ENCODE assay signal across 17 cellular contexts in the genomic region with DNA sequence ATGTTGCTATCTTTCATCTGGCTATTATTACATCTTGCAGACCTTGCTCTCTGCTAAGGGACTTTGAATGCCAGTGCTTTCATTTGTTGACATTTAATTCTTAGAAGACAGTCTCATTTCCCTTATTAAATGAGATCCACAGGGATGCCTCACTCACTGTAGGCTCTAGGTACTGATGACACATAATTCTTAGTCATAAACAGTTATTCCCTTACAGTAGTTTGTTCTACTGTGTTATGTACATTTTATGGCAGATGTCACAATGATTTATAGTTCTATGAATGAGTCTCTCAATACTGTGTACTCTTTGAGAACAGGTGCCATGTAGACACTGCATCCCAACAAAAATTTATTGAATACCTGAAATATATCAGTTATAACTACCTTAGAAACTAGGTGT.
DNase-seq lines count a peak whose midpoint lies in the region; ATAC-seq and TF ChIP-seq lines count a peak whose summit lies in the region.
"Had no signal": no experiment of that assay in that cellular context is flagged by ENCODE, and none has a peak within 500 bp of the region (broad histone marks: within the 10 kb centered on the region; RNA-seq: fewer than 3 reads in every experiment).

No MANE protein-coding gene starts in this region.

- POLR2A ChIA-PET in HEK293 (lab: Yijun Ruan, JAX) (no interaction called here), PC-3 (lab: Charles Lee; ENCODE audit: unreplicated experiment) (no interaction called here)

- H4K20me1 ChIP-seq in PC-3 (ENCODE audit: low read length) (no peaks in the 10 kb centered on the region), hepatocyte (ENCODE audit: insufficient read depth, poor library complexity, severe bottlenecking) (no peaks in the 10 kb centered on the region)

- H3K4me2 ChIP-seq in PC-3 (ENCODE audit: low read length) (peak overlapping the region; percentile 66), hepatocyte (no peak overlapping the region)

- no peak overlapping the region for H3K9ac ChIP-seq in PC-3 (ENCODE audit: low read length)

- peak; percentile 100 for ATAC-seq in PC-3
- no peak for ATAC-seq in GM21737 (IDR thresholded peaks at IDR 0.05; ENCODE audit: unreplicated experiment)
- ATAC-seq in GM18502 (IDR thresholded peaks at IDR 0.05; ENCODE audit: poor library complexity, unreplicated experiment) = no peak
- ATAC-seq: activated CD8-positive, alpha-beta T cell treated with anti-CD3 and anti-CD28 coated beads for 36 hours; activated T-helper 17 cell treated with anti-CD3 and anti-CD28 coated beads, Interleukin-2, amount 50 U/mL, for 72 hours; SK-N-SH treated with all-trans-retinoic acid at 6 μM for 48 hours; stimulated activated naive B cell treated with anti-CD40 and anti-IgM and Interleukin-4, amounts not matched to agents 10 μg/mL and 1 μg/mL and 100 μg/mL, for 72 hours; upper lobe of right lung had no signal

- intact Hi-C loops in PC-3 (cut with micrococcal nuclease) = loop anchor here (2.0 to 5.0 kb wide), 3 partner anchors 40 to 150 kb away; no protein-coding TSS in a partner anchor

- peaks cover 5% of the 10 kb centered on the region for H3F3A ChIP-seq in PC-3 (ENCODE audit: low read length, unreplicated experiment)

- H3K9me2 ChIP-seq in PC-3 (replicated peaks; ENCODE audit: low read length) (no peaks in the 10 kb centered on the region), hepatocyte (replicated peaks; ENCODE audit: insufficient read depth) (no peaks in the 10 kb centered on the region)

- DNase-seq in AG10803 (ENCODE audit: low read depth) (peak; percentile 28), PC-3 (peak; percentile 98), hepatocyte (ENCODE audit: low spot score) (peak; percentile 9), NOMO-1 treated with dmso at 0.1 percent for 144 hours (lab: John Stamatoyannopoulos, UW; ENCODE audit: unreplicated experiment) (no peak), CD1c-positive myeloid dendritic cell (ENCODE audit: extremely low spot score) (no peak)
- DNase-seq: activated CD8-positive, alpha-beta T cell treated with anti-CD3 and anti-CD28 coated beads for 36 hours; adrenal gland; BE2C; immature natural killer cell; NCI-H2081 treated with DMSO at 0.1 percent for 48 hours; stimulated activated naive B cell treated with anti-CD40 and anti-IgM and Interleukin-4, amounts not matched to agents 10 μg/mL and 1 μg/mL and 100 μg/mL, for 72 hours; upper lobe of right lung had no signal

- TF ChIP-seq CTCF in AG10803 (conservative IDR thresholded peaks at IDR 0.05; ENCODE audit: low read length) (no peak), HEK293 (tag by site-specific recombination; IDR thresholded peaks at IDR 0.05) (no peak), PC-3 (conservative IDR thresholded peaks at IDR 0.05; ENCODE audit: low read depth, low read length) (no peak), hepatocyte (IDR thresholded peaks at IDR 0.05; ENCODE audit: poor library complexity) (no peak)

- H3K27ac ChIP-seq in HEK293 (ENCODE audit: extremely low read depth, low read depth, low read length) (no peak overlapping the region), PC-3 (ENCODE audit: low read length) (peak overlapping the region; percentile 50), hepatocyte (no peak overlapping the region)
- H3K27ac ChIP-seq: adrenal gland, upper lobe of right lung had no signal

- no peak overlapping the region for H3K4me3 ChIP-seq in AG10803 (ENCODE audit: low read length)
- H3K4me3 ChIP-seq in HEK293 (ENCODE audit: low read depth, low read length) = no peak overlapping the region
- peak overlapping the region; percentile 22; the same call in 1 of the 2 replicates for H3K4me3 ChIP-seq in PC-3 (ENCODE audit: low read length)
- H3K4me3 ChIP-seq in hepatocyte = no peak overlapping the region
- H3K4me3 ChIP-seq: adrenal gland, upper lobe of right lung had no signal

- H3K9me3 ChIP-seq in HEK293 (ENCODE audit: control insufficient read depth, insufficient read depth, low read depth, low read length) (no peaks in the 10 kb centered on the region), PC-3 (ENCODE audit: low read length) (no peaks in the 10 kb centered on the region), hepatocyte (ENCODE audit: low read depth) (no peaks in the 10 kb centered on the region)
- H3K9me3 ChIP-seq: adrenal gland, BE2C, upper lobe of right lung had no signal

- no TSS peak for BruUV-seq in PC-3 (replicated peaks; lab: Mats Ljungman, UMichigan)

- no peaks in the 10 kb centered on the region for H3K79me2 ChIP-seq in PC-3 (ENCODE audit: low read length)
- H3K79me2 ChIP-seq in hepatocyte = peaks cover 15% of the 10 kb centered on the region

- CTCF ChIA-PET in HEK293 (lab: Yijun Ruan, JAX) = interaction anchor here (0.6 to 1.0 kb wide), 3 partner anchors 14 to 74 kb away, joined by 3 to 5 read pairs (median 3); no protein-coding TSS in a partner anchor
- CTCF ChIA-PET in PC-3 (lab: Charles Lee) = interaction anchor here (0.7 kb wide), 1 partner anchor 402 kb away, joined by 4 read pairs; no protein-coding TSS in a partner anchor

- H3K4me1 ChIP-seq in HEK293 (ENCODE audit: control insufficient read depth, insufficient read depth, low read length) = no peaks in the 10 kb centered on the region
- H3K4me1 ChIP-seq in PC-3 (ENCODE audit: insufficient read depth, low read length) = peaks cover 16% of the 10 kb centered on the region
- H3K4me1 ChIP-seq in hepatocyte (ENCODE audit: insufficient read depth) = no peaks in the 10 kb centered on the region
- H3K4me1 ChIP-seq: adrenal gland, BE2C, upper lobe of right lung had no signal

- H2AFZ ChIP-seq in PC-3 (ENCODE audit: low read length) = no peak overlapping the region
- H2AFZ ChIP-seq in hepatocyte = no peak overlapping the region

- H3K36me3 ChIP-seq in HEK293 (ENCODE audit: control insufficient read depth in 2 of 2, insufficient read depth in 1 of 2, low read length in 2 of 2) (no peaks in the 10 kb centered on the region), PC-3 (ENCODE audit: low read depth, low read length) (no peaks in the 10 kb centered on the region), hepatocyte (replicated peaks; ENCODE audit: insufficient read depth, low read depth) (no peaks in the 10 kb centered on the region)
- H3K36me3 ChIP-seq: adrenal gland, BE2C, upper lobe of right lung had no signal

- H3K27me3 ChIP-seq in PC-3 (ENCODE audit: low read length) (no peaks in the 10 kb centered on the region), hepatocyte (no peaks in the 10 kb centered on the region)
- H3K27me3 ChIP-seq: adrenal gland, BE2C, upper lobe of right lung had no signal

TF ChIP-seq in HEK293, 187 proteins besides CTCF, POLR2A, EP300 and RAD21 (continues in another document):
- TF ChIP-seq HOXA7 (CRISPR knock-in tag; IDR thresholded peaks at IDR 0.05; ENCODE audit: borderline replicate concordance) = no peak
- TF ChIP-seq ZNF707 (tag by site-specific recombination; IDR thresholded peaks at IDR 0.05) = no peak
- TF ChIP-seq ZNF16 (tag by site-specific recombination; IDR thresholded peaks at IDR 0.05; ENCODE audit: low read depth) = no peak
- no peak for TF ChIP-seq ZNF555 (tag by site-specific recombination; conservative IDR thresholded peaks at IDR 0.05)
- TF ChIP-seq MYNN (tag by site-specific recombination; IDR thresholded peaks at IDR 0.05; ENCODE audit: borderline replicate concordance) = no peak
- TF ChIP-seq, protein P1, sequence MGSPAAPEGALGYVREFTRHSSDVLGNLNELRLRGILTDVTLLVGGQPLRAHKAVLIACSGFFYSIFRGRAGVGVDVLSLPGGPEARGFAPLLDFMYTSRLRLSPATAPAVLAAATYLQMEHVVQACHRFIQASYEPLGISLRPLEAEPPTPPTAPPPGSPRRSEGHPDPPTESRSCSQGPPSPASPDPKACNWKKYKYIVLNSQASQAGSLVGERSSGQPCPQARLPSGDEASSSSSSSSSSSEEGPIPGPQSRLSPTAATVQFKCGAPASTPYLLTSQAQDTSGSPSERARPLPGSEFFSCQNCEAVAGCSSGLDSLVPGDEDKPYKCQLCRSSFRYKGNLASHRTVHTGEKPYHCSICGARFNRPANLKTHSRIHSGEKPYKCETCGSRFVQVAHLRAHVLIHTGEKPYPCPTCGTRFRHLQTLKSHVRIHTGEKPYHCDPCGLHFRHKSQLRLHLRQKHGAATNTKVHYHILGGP (tag by site-specific recombination; IDR thresholded peaks at IDR 0.05) = peak; percentile 71; the same call in 1 of the 2 replicates
- TF ChIP-seq SETDB1 (IDR thresholded peaks at IDR 0.05; ENCODE audit: insufficient read length, low read length) = no peak
- TF ChIP-seq, protein P2, sequence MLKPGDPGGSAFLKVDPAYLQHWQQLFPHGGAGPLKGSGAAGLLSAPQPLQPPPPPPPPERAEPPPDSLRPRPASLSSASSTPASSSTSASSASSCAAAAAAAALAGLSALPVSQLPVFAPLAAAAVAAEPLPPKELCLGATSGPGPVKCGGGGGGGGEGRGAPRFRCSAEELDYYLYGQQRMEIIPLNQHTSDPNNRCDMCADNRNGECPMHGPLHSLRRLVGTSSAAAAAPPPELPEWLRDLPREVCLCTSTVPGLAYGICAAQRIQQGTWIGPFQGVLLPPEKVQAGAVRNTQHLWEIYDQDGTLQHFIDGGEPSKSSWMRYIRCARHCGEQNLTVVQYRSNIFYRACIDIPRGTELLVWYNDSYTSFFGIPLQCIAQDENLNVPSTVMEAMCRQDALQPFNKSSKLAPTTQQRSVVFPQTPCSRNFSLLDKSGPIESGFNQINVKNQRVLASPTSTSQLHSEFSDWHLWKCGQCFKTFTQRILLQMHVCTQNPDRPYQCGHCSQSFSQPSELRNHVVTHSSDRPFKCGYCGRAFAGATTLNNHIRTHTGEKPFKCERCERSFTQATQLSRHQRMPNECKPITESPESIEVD (tag by site-specific recombination; IDR thresholded peaks at IDR 0.05) = peak; percentile 42; the same call in 1 of the 2 replicates
- TF ChIP-seq, protein P3, sequence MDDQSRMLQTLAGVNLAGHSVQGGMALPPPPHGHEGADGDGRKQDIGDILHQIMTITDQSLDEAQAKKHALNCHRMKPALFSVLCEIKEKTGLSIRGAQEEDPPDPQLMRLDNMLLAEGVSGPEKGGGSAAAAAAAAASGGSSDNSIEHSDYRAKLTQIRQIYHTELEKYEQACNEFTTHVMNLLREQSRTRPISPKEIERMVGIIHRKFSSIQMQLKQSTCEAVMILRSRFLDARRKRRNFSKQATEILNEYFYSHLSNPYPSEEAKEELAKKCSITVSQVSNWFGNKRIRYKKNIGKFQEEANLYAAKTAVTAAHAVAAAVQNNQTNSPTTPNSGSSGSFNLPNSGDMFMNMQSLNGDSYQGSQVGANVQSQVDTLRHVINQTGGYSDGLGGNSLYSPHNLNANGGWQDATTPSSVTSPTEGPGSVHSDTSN (CRISPR knock-in tag; IDR thresholded peaks at IDR 0.05) = no peak
- no peak for TF ChIP-seq ZNF571 (tag by site-specific recombination; IDR thresholded peaks at IDR 0.05)
- no peak for TF ChIP-seq ZNF157 (tag by site-specific recombination; IDR thresholded peaks at IDR 0.05)
- no peak for TF ChIP-seq ZNF335 (tag by site-specific recombination; conservative IDR thresholded peaks at IDR 0.05)
- TF ChIP-seq OSR2 (tag by site-specific recombination; IDR thresholded peaks at IDR 0.05) = peak; percentile 37; the same call in 1 of the 2 replicates

Comparison
In these comparisons a context has a peak if more than half of its experiments do, and no peak if none do; other contexts are left out.
1. DNase-seq: peak in AG10803 (single experiment), PC-3 (single experiment) and hepatocyte (single experiment); none in NOMO-1 treated with dmso at 0.1 percent for 144 hours (single experiment) and CD1c-positive myeloid dendritic cell (single experiment).